10 cellular contexts compared by ENCODE assay signal in genomic region chr12:53454710-53455109, GRCh38. TPM values are rescaled to one million over a fixed set of nuclear protein-coding genes. Genes with fewer than 3 reads are reported as not detected.
DNase-seq lines count a peak whose midpoint lies in the region; ATAC-seq, FAIRE-seq and TF ChIP-seq lines count a peak whose summit lies in the region.
"Had no signal": no experiment of that assay in that cellular context is flagged by ENCODE, and none has a peak within 500 bp of the region (broad histone marks: within the 10 kb centered on the region; RNA-seq: fewer than 3 reads in every experiment).

No MANE protein-coding gene starts in this region.

- H3K36me3 ChIP-seq in BLaER1, result peaks cover 66% of the 10 kb centered on the region
- peaks cover 32 to 50% of the 10 kb centered on the region in 2 donors for H3K36me3 ChIP-seq in kidney (ENCODE audit: control insufficient read depth in 1 of 2, insufficient read depth in 2 of 2, low read length in 2 of 2)

- no peaks in the 10 kb centered on the region for H3K9me3 ChIP-seq in BLaER1
- no peaks in the 10 kb centered on the region for H3K9me3 ChIP-seq in kidney (ENCODE audit: control insufficient read depth in 1 of 2, low read length in 2 of 2)
- H3K9me3 ChIP-seq: upper lobe of left lung had no signal

- no peak for ATAC-seq in activated naive CD4-positive, alpha-beta T cell treated with anti-CD3 and anti-CD28 coated beads, Interleukin-2, amount 50 U/mL, for 72 hours
- ATAC-seq in HG03571 (IDR thresholded peaks at IDR 0.05; ENCODE audit: unreplicated experiment) (no peak), HG02678 (IDR thresholded peaks at IDR 0.05; ENCODE audit: unreplicated experiment) (no peak)

- H3K27me3 ChIP-seq in BLaER1, result no peaks in the 10 kb centered on the region
- H3K27me3 ChIP-seq: upper lobe of left lung had no signal

- H3K4me1 ChIP-seq in BLaER1 (peaks cover 19% of the 10 kb centered on the region), kidney (ENCODE audit: control insufficient read depth in 1 of 2, insufficient read depth in 1 of 2, low read depth in 1 of 2, low read length in 2 of 2) (peaks cover 12 to 15% of the 10 kb centered on the region in 2 donors)

- peaks cover 51% of the 10 kb centered on the region for H3K4me1 Mint-ChIP-seq in HFFc6 (ENCODE audit: low read depth)

- intact Hi-C loops in kidney (cut with DNase I), result no loop called here

- H3K9ac ChIP-seq in BLaER1 (peak overlapping the region; percentile 99; the same call in 1 of the 2 replicates), kidney (ENCODE audit: low read length in 2 of 2) (peak overlapping the region in 1 of 2 donors; percentile 91)

- DNase-seq in HFFc6 (no peak), kidney (no peak), DMS 273 (lab: John Stamatoyannopoulos, UW; ENCODE audit: unreplicated experiment) (no peak)
- no peak for DNase-seq in activated naive CD4-positive, alpha-beta T cell treated with anti-CD3 and anti-CD28 coated beads, Interleukin-2, amount 50 U/mL, for 72 hours (ENCODE audit: low spot score in 2 of 2)
- no peak for DNase-seq in stimulated activated CD4-positive, alpha-beta T cell treated with anti-CD3 and anti-CD28 coated beads, Interleukin-4, amount 100 ng/mL, for 1 hour
- DNase-seq: stimulated activated CD4-positive, alpha-beta T cell treated with anti-CD3 and anti-CD28 coated beads, Interleukin-4, amount 100 ng/mL, for 24 hours; upper lobe of left lung had no signal

- no peak for FAIRE-seq in kidney (lab: Jason Lieb, UNC)

- H3K4me3 Mint-ChIP-seq in HFFc6, result peak overlapping the region; percentile 93

- peaks cover 73% of the 10 kb centered on the region for H4K20me1 ChIP-seq in BLaER1

- TF ChIP-seq CTCF in HFFc6 (IDR thresholded peaks at IDR 0.05), result no peak
- no peak for TF ChIP-seq CTCF in kidney (IDR thresholded peaks at IDR 0.05; ENCODE audit: borderline replicate concordance, extremely low read depth, insufficient read depth)

- peak overlapping the region; percentile 89; the same call in 1 of the 2 replicates for H3K4me2 ChIP-seq in BLaER1

- H3K9me3 Mint-ChIP-seq in HFFc6, result no peaks in the 10 kb centered on the region
- no peaks in the 10 kb centered on the region for H3K9me3 Mint-ChIP-seq in activated naive CD4-positive, alpha-beta T cell treated with anti-CD3 and anti-CD28 coated beads, Interleukin-2, amount 50 U/mL, for 72 hours

- no peak overlapping the region for H3K27ac ChIP-seq in BLaER1
- no peak overlapping the region for H3K27ac ChIP-seq in kidney (ENCODE audit: low read depth in 2 of 2, low read length in 2 of 2)

- H3K36me3 Mint-ChIP-seq in HFFc6 (ENCODE audit: low read depth), result peaks cover 48% of the 10 kb centered on the region
- peaks cover 33 to 59% of the 10 kb centered on the region in 2 donors for H3K36me3 Mint-ChIP-seq in activated naive CD4-positive, alpha-beta T cell treated with anti-CD3 and anti-CD28 coated beads, Interleukin-2, amount 50 U/mL, for 72 hours

- H3K27me3 Mint-ChIP-seq in HFFc6 (ENCODE audit: insufficient read depth), result peaks cover 13% of the 10 kb centered on the region

- H3K4me3 ChIP-seq in BLaER1, result no peak overlapping the region
- peak overlapping the region; percentile 79 to 82 for H3K4me3 ChIP-seq in kidney (ENCODE audit: low read length in 2 of 2)

- peak overlapping the region; percentile 99 for H3K27ac Mint-ChIP-seq in HFFc6
- H3K27ac Mint-ChIP-seq in activated naive CD4-positive, alpha-beta T cell treated with anti-CD3 and anti-CD28 coated beads, Interleukin-2, amount 50 U/mL, for 72 hours, result peak overlapping the region; percentile 94 to 98

RNA-seq across cellular contexts. Expression of gene PCBP2, which starts 2.8 kb away (rescaled TPM):
- 100 to 1,000 TPM; 763 to 969 (median 874) TPM for total RNA-seq in HFFc6 (2021; fragmentation: NEBNext Ultra II Directional; extraction: Animal tissue kit (Norgen Biotek cat#: 25700))
- total RNA-seq in activated naive CD4-positive, alpha-beta T cell treated with anti-CD3 and anti-CD28 coated beads, Interleukin-2, amount 50 U/mL, for 72 hours, result 1,000 to 10,000 TPM in 1 of 2 donors, 100 to 1,000 TPM in 1; 786 to 1,016 TPM
- total RNA-seq in kidney, result 732 TPM
- polyA plus RNA-seq in kidney (ENCODE audit: insufficient read depth, low read depth, low replicate concordance), result 597 TPM

RNA-seq across cellular contexts. Expression of gene PRR13, which starts 13.2 kb away (rescaled TPM):
- total RNA-seq in HFFc6 (2021; fragmentation: NEBNext Ultra II Directional; extraction: Animal tissue kit (Norgen Biotek cat#: 25700)), result 100 to 1,000 TPM; 122 to 188 (median 165) TPM
- 100 to 1,000 TPM; 170 to 226 TPM for total RNA-seq in activated naive CD4-positive, alpha-beta T cell treated with anti-CD3 and anti-CD28 coated beads, Interleukin-2, amount 50 U/mL, for 72 hours
- 226 TPM for total RNA-seq in kidney
- 889 TPM for polyA plus RNA-seq in kidney (ENCODE audit: insufficient read depth, low read depth, low replicate concordance)

RNA-seq across cellular contexts. Expression of gene AMHR2, which starts 31.1 kb away (rescaled TPM):
- total RNA-seq in HFFc6 (2021; fragmentation: NEBNext Ultra II Directional; extraction: Animal tissue kit (Norgen Biotek cat#: 25700)), result not detected
- total RNA-seq in activated naive CD4-positive, alpha-beta T cell treated with anti-CD3 and anti-CD28 coated beads, Interleukin-2, amount 50 U/mL, for 72 hours, result under 1 TPM in 1 of 2 donors, not detected in 1; 0.25 TPM
- not detected for total RNA-seq in kidney
- polyA plus RNA-seq in kidney (ENCODE audit: insufficient read depth, low read depth, low replicate concordance), result not detected

RNA-seq across cellular contexts. Expression of gene MAP3K12, which starts 44.5 kb away (rescaled TPM):
- total RNA-seq in HFFc6 (2021; fragmentation: NEBNext Ultra II Directional; extraction: Animal tissue kit (Norgen Biotek cat#: 25700)), result 10 to 100 TPM; 21.2 to 26.5 (median 23.5) TPM
- total RNA-seq in activated naive CD4-positive, alpha-beta T cell treated with anti-CD3 and anti-CD28 coated beads, Interleukin-2, amount 50 U/mL, for 72 hours, result 10 to 100 TPM in 1 of 2 donors, 1 to 10 TPM in 1; 9.5 to 21.7 TPM
- 21.8 TPM for total RNA-seq in kidney
- polyA plus RNA-seq in kidney (ENCODE audit: insufficient read depth, low read depth, low replicate concordance), result 15.2 TPM

RNA-seq across cellular contexts. Expression of gene TARBP2, which starts 46.4 kb away (rescaled TPM):
- total RNA-seq in HFFc6 (2021; fragmentation: NEBNext Ultra II Directional; extraction: Animal tissue kit (Norgen Biotek cat#: 25700)), result 10 to 100 TPM; 35.1 to 41.7 (median 37.1) TPM
- 10 to 100 TPM; 29.9 to 30.4 TPM for total RNA-seq in activated naive CD4-positive, alpha-beta T cell treated with anti-CD3 and anti-CD28 coated beads, Interleukin-2, amount 50 U/mL, for 72 hours
- 32.5 TPM for total RNA-seq in kidney
- polyA plus RNA-seq in kidney (ENCODE audit: insufficient read depth, low read depth, low replicate concordance), result 36.3 TPM
